In the genomic region with DNA sequence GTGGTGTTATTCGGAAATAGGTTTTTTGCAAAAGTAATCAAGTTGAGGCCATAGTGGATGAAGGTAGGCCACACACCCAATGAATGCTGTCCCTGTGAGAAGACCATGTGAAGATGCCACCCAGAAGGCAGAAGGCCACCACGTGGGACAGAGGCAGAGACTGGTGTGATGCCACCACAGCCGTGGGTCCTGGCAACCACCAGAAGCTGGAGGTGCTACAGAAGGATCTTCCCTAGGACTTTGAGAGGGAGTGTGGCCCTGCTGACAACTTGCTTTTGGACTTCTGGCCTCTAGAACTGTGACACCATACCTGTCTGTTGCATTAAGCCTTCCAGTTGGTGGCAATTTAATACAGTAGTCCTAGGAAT, we compare ENCODE assay signal across 28 cellular contexts.
"Had no signal": no experiment of that assay in that cellular context is flagged by ENCODE, and none has a peak within 500 bp of the region (broad histone marks: within the 10 kb centered on the region; RNA-seq: fewer than 3 reads in every experiment).

No MANE protein-coding gene starts in this region.

- DNase-seq: activated CD4-positive, alpha-beta memory T cell treated with anti-CD3 and anti-CD28 coated beads for 36 hours; activated CD4-positive, alpha-beta T cell treated with anti-CD3 and anti-CD28 coated beads, Interleukin-2, amount 10 ng/mL, durations not matched to agents 7 days and 5 days; activated CD4-positive, CD25-positive, alpha-beta regulatory T cell; activated CD8-positive, alpha-beta memory T cell treated with anti-CD3 and anti-CD28 coated beads for 24 hours; activated effector memory CD4-positive, alpha-beta T cell treated with anti-CD3 and anti-CD28 coated beads, Interleukin-2, amount 50 U/mL, for 16 hours; activated naive CD4-positive, alpha-beta T cell treated with Interleukin-2 at 50 U/mL for 16 hours; activated naive CD8-positive, alpha-beta T cell treated with anti-CD3 and anti-CD28 coated beads, Interleukin-2, amount 50 U/mL, for 24 hours; activated T-cell treated with anti-CD3 and anti-CD28 coated beads, Interleukin-2, amount 50 U/mL, for 4 hours; amniotic stem cell; Karpas-422; MM.1S; NCI-H1105 treated with DMSO at 0.1 percent for 48 hours; NCI-H1930; NCI-H2171 treated with DMSO at 0.1 percent for 48 hours; NCI-H226; NCI-H510A treated with DMSO at 0.1 percent for 48 hours; NCI-H69; NK-92 treated with Interleukin-12 subunit alpha and Interleukin-12 subunit beta, amount 100 ng/mL, for 24 hours; Peyer's patch; SIG-M5; T-cell; T-helper 2 cell; T1000 had no signal

- H3K4me3 Mint-ChIP-seq: activated CD4-positive, alpha-beta memory T cell treated with anti-CD3 and anti-CD28 coated beads for 36 hours; activated CD4-positive, alpha-beta T cell treated with anti-CD3 and anti-CD28 coated beads, Interleukin-2, amount 10 ng/mL, durations not matched to agents 7 days and 5 days; activated naive CD8-positive, alpha-beta T cell treated with anti-CD3 and anti-CD28 coated beads, Interleukin-2, amount 50 U/mL, for 24 hours; activated T-cell treated with anti-CD3 and anti-CD28 coated beads, Interleukin-2, amount 50 U/mL, for 4 hours; brain; T-cell had no signal

- H3K36me3 Mint-ChIP-seq: activated CD4-positive, alpha-beta memory T cell treated with anti-CD3 and anti-CD28 coated beads for 36 hours; activated naive CD4-positive, alpha-beta T cell treated with anti-CD3 and anti-CD28 coated beads, Interleukin-2, amount 50 U/mL, for 72 hours; brain; T-cell had no signal

- H3K27me3 ChIP-seq: Peyer's patch had no signal

- H3K36me3 ChIP-seq: Peyer's patch had no signal

- H3K4me1 Mint-ChIP-seq: activated naive CD8-positive, alpha-beta T cell treated with anti-CD3 and anti-CD28 coated beads, Interleukin-2, amount 50 U/mL, for 24 hours had no signal

- H3K27me3 Mint-ChIP-seq: activated CD4-positive, alpha-beta memory T cell treated with anti-CD3 and anti-CD28 coated beads for 36 hours; activated CD4-positive, alpha-beta T cell treated with anti-CD3 and anti-CD28 coated beads, Interleukin-2, amount 10 ng/mL, durations not matched to agents 7 days and 5 days; activated naive CD8-positive, alpha-beta T cell treated with anti-CD3 and anti-CD28 coated beads, Interleukin-2, amount 50 U/mL, for 24 hours; brain; T-cell had no signal

- FAIRE-seq: astrocyte, K562 had no signal

- H3K9me3 ChIP-seq: Peyer's patch had no signal

- H3K27ac Mint-ChIP-seq: activated CD4-positive, alpha-beta memory T cell treated with anti-CD3 and anti-CD28 coated beads for 36 hours; activated CD4-positive, alpha-beta T cell treated with anti-CD3 and anti-CD28 coated beads, Interleukin-2, amount 10 ng/mL, durations not matched to agents 7 days and 5 days; activated naive CD4-positive, alpha-beta T cell treated with anti-CD3 and anti-CD28 coated beads, Interleukin-2, amount 50 U/mL, for 72 hours; activated naive CD8-positive, alpha-beta T cell treated with anti-CD3 and anti-CD28 coated beads, Interleukin-2, amount 50 U/mL, for 24 hours; brain; T-cell had no signal

- H3K4me1 ChIP-seq: Peyer's patch had no signal

- H3K9me3 Mint-ChIP-seq: activated CD4-positive, alpha-beta memory T cell treated with anti-CD3 and anti-CD28 coated beads for 36 hours; activated CD4-positive, alpha-beta T cell treated with anti-CD3 and anti-CD28 coated beads, Interleukin-2, amount 10 ng/mL, durations not matched to agents 7 days and 5 days; activated naive CD4-positive, alpha-beta T cell treated with anti-CD3 and anti-CD28 coated beads, Interleukin-2, amount 50 U/mL, for 72 hours; activated naive CD8-positive, alpha-beta T cell treated with anti-CD3 and anti-CD28 coated beads, Interleukin-2, amount 50 U/mL, for 24 hours; activated T-cell treated with anti-CD3 and anti-CD28 coated beads, Interleukin-2, amount 50 U/mL, for 4 hours; T-cell had no signal

- H3K27ac ChIP-seq: Peyer's patch, VCaP had no signal

- H3K4me3 ChIP-seq: K562, Peyer's patch had no signal
